In genomic region chr10:27345455-27345909, GRCh38 we compare ENCODE assay signal across 13 cellular contexts.
DNase-seq lines count a peak whose midpoint lies in the region; ATAC-seq lines count a peak whose summit lies in the region.
"Had no signal": no experiment of that assay in that cellular context is flagged by ENCODE, and none has a peak within 500 bp of the region (broad histone marks: within the 10 kb centered on the region; RNA-seq: fewer than 3 reads in every experiment).

No MANE protein-coding gene starts in this region.

- H3K4me3 ChIP-seq in GM08714 (ENCODE audit: low read length), result peak overlapping the region; percentile 32; the same call in 1 of the 2 replicates
- H3K4me3 ChIP-seq: spleen had no signal

- ATAC-seq in GM19035 (IDR thresholded peaks at IDR 0.05; ENCODE audit: unreplicated experiment) (peak; percentile 60), HG02870 (IDR thresholded peaks at IDR 0.05; ENCODE audit: unreplicated experiment) (peak; percentile 37)
- ATAC-seq: CD8-positive, alpha-beta T cell had no signal

- DNase-seq in NOMO-1 treated with dmso at 0.1 percent for 144 hours (lab: John Stamatoyannopoulos, UW; ENCODE audit: unreplicated experiment), result peak; percentile 49
- DNase-seq in activated gamma-delta T cell (lab: John Stamatoyannopoulos, UW), result no peak
- no peak for DNase-seq in activated CD8-positive, alpha-beta memory T cell treated with anti-CD3 and anti-CD28 coated beads, Interleukin-2, amount 50 U/mL, for 4 hours
- DNase-seq in stimulated activated CD4-positive, alpha-beta T cell treated with anti-CD3 and anti-CD28 coated beads, Interleukin-2, amount 100 ng/mL, for 24 hours, result no peak
- no peak for DNase-seq in SW 1271 (lab: John Stamatoyannopoulos, UW)
- DNase-seq: activated gamma-delta T cell treated with Interleukin-2 at 50 U/mL for 16 hours; CD8-positive, alpha-beta T cell; NCI-H226; spleen; stimulated activated naive CD4-positive, alpha-beta T cell had no signal
